ENCODE assay signal across 9 cellular contexts in the genomic region with DNA sequence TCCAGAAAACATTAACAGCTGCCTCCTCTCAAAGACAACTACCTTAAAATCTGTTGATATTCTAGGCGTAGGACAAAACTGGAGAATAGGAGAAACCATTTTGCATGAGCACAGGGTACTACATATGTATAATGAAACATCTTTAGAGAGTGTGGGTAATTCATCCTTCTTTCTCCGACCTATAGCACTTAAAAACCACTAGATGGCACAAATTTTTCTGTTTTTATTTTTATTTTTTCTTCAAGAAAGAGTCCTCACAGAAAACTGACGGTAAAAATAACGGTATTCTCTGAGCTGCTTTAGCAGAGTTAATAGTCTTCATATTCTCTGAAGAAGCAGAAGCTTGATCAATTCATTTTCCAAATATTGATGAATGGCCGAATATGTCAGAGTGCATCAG. TPM values are rescaled to one million over a fixed set of nuclear protein-coding genes. Genes with fewer than 3 reads are reported as not detected.
A peak's percentile ranks its signal among the peaks of the same experiment; 100 is the strongest.
DNase-seq lines count a peak whose midpoint lies in the region; ATAC-seq and TF ChIP-seq lines count a peak whose summit lies in the region.
"Had no signal": no experiment of that assay in that cellular context is flagged by ENCODE, and none has a peak within 500 bp of the region (broad histone marks: within the 10 kb centered on the region; RNA-seq: fewer than 3 reads in every experiment).

No MANE protein-coding gene starts in this region.

- H3K79me2 ChIP-seq in SK-N-SH (ENCODE audit: insufficient read depth): no peaks in the 10 kb centered on the region

- H3K4me3 ChIP-seq in SK-N-SH (ENCODE audit: low read depth in 2 of 2, low read length in 1 of 2) (no peak overlapping the region; a peak in 1 of 4 replicates), liver (ENCODE audit: low read depth in 1 of 3, low read length in 3 of 3) (no peak overlapping the region)

- H2AFZ ChIP-seq in SK-N-SH (ENCODE audit: low read depth): no peak overlapping the region

- H3K27me3 ChIP-seq in SK-N-SH (ENCODE audit: insufficient read depth): peaks cover 22% of the 10 kb centered on the region; the same call in 1 of the 2 replicates
- no peaks in the 10 kb centered on the region for H3K27me3 ChIP-seq in liver (ENCODE audit: control insufficient read depth in 4 of 4, insufficient read depth in 4 of 4, low read length in 3 of 4)

- no peak overlapping the region for H3K4me2 ChIP-seq in SK-N-SH

- TF ChIP-seq CTCF in SK-N-SH (IDR thresholded peaks at IDR 0.05) (peak; percentile 63), liver (IDR thresholded peaks at IDR 0.05; ENCODE audit: low read depth, low read length, missing input control) (peak; percentile 35)

- 1% methylated on average over 5 of the region's 5 CpGs for WGBS in SK-N-SH (ENCODE audit: low lambda C conversion rate)
- WGBS in liver: 33% methylated on average over 5 of the region's 5 CpGs

- TF ChIP-seq RAD21 in SK-N-SH (IDR thresholded peaks at IDR 0.05; ENCODE audit: low read length) (no peak), liver (IDR thresholded peaks at IDR 0.05) (peak in 1 of 2 donors; percentile 38)

- DNase-seq in GM03348 (ENCODE audit: low spot score): peak; percentile 25
- DNase-seq in SK-N-SH: no peak
- no peak for DNase-seq in substantia nigra (lab: John Stamatoyannopoulos, UW)
- no peak for DNase-seq in GOT3 (lab: John Stamatoyannopoulos, UW)
- DNase-seq: activated T-cell treated with anti-CD3 and anti-CD28 coated beads, Interleukin-2, amount 50 U/mL, for 48 hours had no signal

- CTCF ChIA-PET in SK-N-SH (lab: Yijun Ruan, JAX): interaction anchor here (0.6 to 1.6 kb wide), 8 partner anchors 8 to 331 kb away, joined by 3 to 5 read pairs (median 4); no protein-coding TSS in a partner anchor

- ATAC-seq in HG02870 (IDR thresholded peaks at IDR 0.05; ENCODE audit: unreplicated experiment) (peak; percentile 55), GM21423 (IDR thresholded peaks at IDR 0.05; ENCODE audit: unreplicated experiment) (no peak), HG02759 (IDR thresholded peaks at IDR 0.05; ENCODE audit: unreplicated experiment) (no peak)

- no peak for TF ChIP-seq EP300 in SK-N-SH (IDR thresholded peaks at IDR 0.05; ENCODE audit: borderline replicate concordance in 1 of 2, low read depth in 1 of 2, low read length in 1 of 2)

- H3K36me3 ChIP-seq in SK-N-SH (replicated peaks in 1 of 2; ENCODE audit: control insufficient read depth in 1 of 2, insufficient read depth in 2 of 2, low read length in 1 of 2): no peaks in the 10 kb centered on the region
- no peaks in the 10 kb centered on the region for H3K36me3 ChIP-seq in liver (ENCODE audit: control insufficient read depth in 4 of 4, insufficient read depth in 3 of 4, low read depth in 1 of 4, low read length in 3 of 4)

- H3K9ac ChIP-seq in SK-N-SH (no peak overlapping the region), liver (ENCODE audit: low read depth in 1 of 2, low read length in 2 of 2) (no peak overlapping the region)

- POLR2A ChIA-PET in SK-N-SH (lab: Yijun Ruan, JAX): no interaction called here

- no peaks in the 10 kb centered on the region for H4K20me1 ChIP-seq in SK-N-SH (ENCODE audit: insufficient read depth)

- H3F3A ChIP-seq in SK-N-SH (replicated peaks; ENCODE audit: insufficient read depth): no peaks in the 10 kb centered on the region

- H3K9me2 ChIP-seq in SK-N-SH: no peaks in the 10 kb centered on the region

- H3K4me1 ChIP-seq in SK-N-SH (ENCODE audit: control insufficient read depth in 1 of 2, insufficient read depth in 2 of 2, low read depth in 1 of 2, low read length in 1 of 2) (no peaks in the 10 kb centered on the region), liver (ENCODE audit: control insufficient read depth in 4 of 4, insufficient read depth in 4 of 4, low read length in 3 of 4) (peaks cover 0 to 17% (median 10%) of the 10 kb centered on the region in 4 donors)

- H3K27ac ChIP-seq in SK-N-SH (ENCODE audit: low read depth in 2 of 2, low read length in 1 of 2) (no peak overlapping the region), liver (ENCODE audit: low read depth in 1 of 2, low read length in 2 of 2) (no peak overlapping the region), substantia nigra (ENCODE audit: low read depth, low read length, poor library complexity, severe bottlenecking) (no peak overlapping the region)

- H3K9me3 ChIP-seq in SK-N-SH (no peaks in the 10 kb centered on the region), liver (ENCODE audit: control insufficient read depth in 4 of 4, low read length in 3 of 4) (no peaks in the 10 kb centered on the region)

TF ChIP-seq in SK-N-SH, 30 proteins besides CTCF, POLR2A, EP300 and RAD21:
- TF ChIP-seq CHD2 (IDR thresholded peaks at IDR 0.05; ENCODE audit: low read length, partially characterized antibody) (no peak), FOXM1 (IDR thresholded peaks at IDR 0.05; ENCODE audit: low read depth) (no peak), TEAD4 (IDR thresholded peaks at IDR 0.05; ENCODE audit: borderline replicate concordance, insufficient read depth) (no peak), SMC3 (IDR thresholded peaks at IDR 0.05; ENCODE audit: low read depth, low read length) (no peak), TCF12 (IDR thresholded peaks at IDR 0.05) (no peak), POLR2AphosphoS5 (IDR thresholded peaks at IDR 0.05; ENCODE audit: low read depth, low read length) (no peak), EZH2phosphoT487 (IDR thresholded peaks at IDR 0.05; ENCODE audit: borderline replicate concordance, low read depth) (no peak)
- TF ChIP-seq, protein P1, sequence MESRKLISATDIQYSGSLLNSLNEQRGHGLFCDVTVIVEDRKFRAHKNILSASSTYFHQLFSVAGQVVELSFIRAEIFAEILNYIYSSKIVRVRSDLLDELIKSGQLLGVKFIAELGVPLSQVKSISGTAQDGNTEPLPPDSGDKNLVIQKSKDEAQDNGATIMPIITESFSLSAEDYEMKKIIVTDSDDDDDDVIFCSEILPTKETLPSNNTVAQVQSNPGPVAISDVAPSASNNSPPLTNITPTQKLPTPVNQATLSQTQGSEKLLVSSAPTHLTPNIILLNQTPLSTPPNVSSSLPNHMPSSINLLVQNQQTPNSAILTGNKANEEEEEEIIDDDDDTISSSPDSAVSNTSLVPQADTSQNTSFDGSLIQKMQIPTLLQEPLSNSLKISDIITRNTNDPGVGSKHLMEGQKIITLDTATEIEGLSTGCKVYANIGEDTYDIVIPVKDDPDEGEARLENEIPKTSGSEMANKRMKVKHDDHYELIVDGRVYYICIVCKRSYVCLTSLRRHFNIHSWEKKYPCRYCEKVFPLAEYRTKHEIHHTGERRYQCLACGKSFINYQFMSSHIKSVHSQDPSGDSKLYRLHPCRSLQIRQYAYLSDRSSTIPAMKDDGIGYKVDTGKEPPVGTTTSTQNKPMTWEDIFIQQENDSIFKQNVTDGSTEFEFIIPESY (IDR thresholded peaks at IDR 0.05; ENCODE audit: borderline replicate concordance, low read depth): no peak

TF ChIP-seq in liver, 16 proteins besides CTCF, POLR2A, EP300 and RAD21:
- TF ChIP-seq YY1 (IDR thresholded peaks at IDR 0.05): no peak
- no peak for TF ChIP-seq JUND (IDR thresholded peaks at IDR 0.05)
- no peak for TF ChIP-seq HNF4G (IDR thresholded peaks at IDR 0.05)
- TF ChIP-seq FOXA2 (IDR thresholded peaks at IDR 0.05): no peak
- TF ChIP-seq FOXA1 (IDR thresholded peaks at IDR 0.05): no peak
- TF ChIP-seq RXRA (IDR thresholded peaks at IDR 0.05): no peak
- TF ChIP-seq SP1 (IDR thresholded peaks at IDR 0.05): no peak
- TF ChIP-seq TAF1 (conservative IDR thresholded peaks at IDR 0.05): no peak
- no peak for TF ChIP-seq EGR1 (IDR thresholded peaks at IDR 0.05; ENCODE audit: low read depth in 2 of 2)
- TF ChIP-seq, protein P1 (IDR thresholded peaks at IDR 0.05): no peak
- no peak for TF ChIP-seq NR2F2 (IDR thresholded peaks at IDR 0.05)
- TF ChIP-seq, protein P2, sequence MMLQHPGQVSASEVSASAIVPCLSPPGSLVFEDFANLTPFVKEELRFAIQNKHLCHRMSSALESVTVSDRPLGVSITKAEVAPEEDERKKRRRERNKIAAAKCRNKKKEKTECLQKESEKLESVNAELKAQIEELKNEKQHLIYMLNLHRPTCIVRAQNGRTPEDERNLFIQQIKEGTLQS (IDR thresholded peaks at IDR 0.05): no peak
- TF ChIP-seq GABPA (IDR thresholded peaks at IDR 0.05 in 1 of 2, conservative IDR thresholded peaks at IDR 0.05 in 1 of 2): no peak
- TF ChIP-seq, protein P3, sequence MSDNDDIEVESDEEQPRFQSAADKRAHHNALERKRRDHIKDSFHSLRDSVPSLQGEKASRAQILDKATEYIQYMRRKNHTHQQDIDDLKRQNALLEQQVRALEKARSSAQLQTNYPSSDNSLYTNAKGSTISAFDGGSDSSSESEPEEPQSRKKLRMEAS (IDR thresholded peaks at IDR 0.05): no peak
TF ChIP-seq in liver: peak in this region for 0.

RNA-seq across cellular contexts. Expression of a gene that starts 14.6 kb away (rescaled TPM):
- polyA plus RNA-seq in SK-N-SH (2012; rRNA removed) (not detected in 2 replicates), liver (not detected)
- not detected in 2 replicates for polyA plus RNA-seq in SK-N-SH (2012; cell fraction: cytosol; rRNA removed)
- not detected in 2 replicates for polyA plus RNA-seq in SK-N-SH (2012; cell fraction: nucleus; rRNA removed)
- not detected for total RNA-seq in liver
